ENCODE assay signal across 16 cellular contexts in the genomic region with DNA sequence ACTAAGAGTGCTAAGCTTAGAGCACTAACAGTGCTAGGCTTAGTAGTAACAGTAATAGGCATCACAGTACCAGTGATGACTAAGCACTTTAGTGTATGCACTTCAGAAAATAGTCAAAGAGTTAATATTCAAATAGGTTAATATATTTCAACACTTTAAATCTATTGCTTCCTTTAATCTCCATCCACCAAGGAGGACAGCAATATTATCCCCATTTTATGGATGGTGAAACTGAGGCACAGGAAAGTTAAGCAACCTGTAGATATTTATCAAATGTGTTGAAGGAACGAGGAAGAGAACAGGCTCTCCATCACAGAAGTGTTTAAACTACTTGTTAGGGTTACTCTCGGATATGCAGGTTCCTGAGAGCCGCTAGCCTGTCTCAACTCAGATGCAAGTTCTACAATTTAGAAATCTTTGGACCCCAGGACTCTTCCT.
"Had no signal": no experiment of that assay in that cellular context is flagged by ENCODE, and none has a peak within 500 bp of the region (broad histone marks: within the 10 kb centered on the region; RNA-seq: fewer than 3 reads in every experiment).

No MANE protein-coding gene starts in this region.

- ATAC-seq: activated CD4-positive, alpha-beta T cell treated with anti-CD3 and anti-CD28 coated beads for 36 hours; activated CD8-positive, alpha-beta memory T cell treated with anti-CD3 and anti-CD28 coated beads, Interleukin-2, amount 10 ng/mL, durations not matched to agents 7 days and 5 days; effector memory CD8-positive, alpha-beta T cell; T-cell; WTC11 had no signal

- H3K9me3 Mint-ChIP-seq: activated CD4-positive, alpha-beta memory T cell treated with anti-CD3 and anti-CD28 coated beads, Interleukin-2, amount 10 ng/mL, durations not matched to agents 7 days and 5 days; effector memory CD8-positive, alpha-beta T cell; naive thymus-derived CD4-positive, alpha-beta T cell; stimulated activated naive B cell treated with anti-CD40 and anti-IgM and Interleukin-4, amounts not matched to agents 10 μg/mL and 1 μg/mL and 100 μg/mL, for 72 hours; T-cell; WTC11 had no signal

- H3K4me3 ChIP-seq: esophagus squamous epithelium, hepatocyte, ovary, thoracic aorta had no signal

- H3K36me3 ChIP-seq: ovary, thoracic aorta had no signal

- H3K27ac Mint-ChIP-seq: activated CD4-positive, alpha-beta memory T cell treated with anti-CD3 and anti-CD28 coated beads, Interleukin-2, amount 10 ng/mL, durations not matched to agents 7 days and 5 days; activated CD4-positive, alpha-beta T cell treated with anti-CD3 and anti-CD28 coated beads for 36 hours; activated CD8-positive, alpha-beta memory T cell treated with anti-CD3 and anti-CD28 coated beads, Interleukin-2, amount 10 ng/mL, durations not matched to agents 7 days and 5 days; activated naive CD8-positive, alpha-beta T cell; effector memory CD8-positive, alpha-beta T cell; naive thymus-derived CD4-positive, alpha-beta T cell; stimulated activated naive B cell treated with anti-CD40 and anti-IgM and Interleukin-4, amounts not matched to agents 10 μg/mL and 1 μg/mL and 100 μg/mL, for 72 hours; T-cell; WTC11 had no signal

- H3K4me1 Mint-ChIP-seq: WTC11 had no signal

- H2AFZ ChIP-seq: hepatocyte had no signal

- H3K4me2 ChIP-seq: hepatocyte had no signal

- H3K27me3 Mint-ChIP-seq: activated CD4-positive, alpha-beta memory T cell treated with anti-CD3 and anti-CD28 coated beads, Interleukin-2, amount 10 ng/mL, durations not matched to agents 7 days and 5 days; activated CD4-positive, alpha-beta T cell treated with anti-CD3 and anti-CD28 coated beads for 36 hours; activated CD8-positive, alpha-beta memory T cell treated with anti-CD3 and anti-CD28 coated beads, Interleukin-2, amount 10 ng/mL, durations not matched to agents 7 days and 5 days; activated naive CD8-positive, alpha-beta T cell; effector memory CD8-positive, alpha-beta T cell; naive thymus-derived CD4-positive, alpha-beta T cell; stimulated activated naive B cell treated with anti-CD40 and anti-IgM and Interleukin-4, amounts not matched to agents 10 μg/mL and 1 μg/mL and 100 μg/mL, for 72 hours; T-cell had no signal

- H3K9me3 ChIP-seq: esophagus squamous epithelium, ovary, thoracic aorta had no signal

- H3K27me3 ChIP-seq: esophagus squamous epithelium, hepatocyte, ovary had no signal

- FAIRE-seq: bronchial epithelial cell had no signal

- H3K36me3 Mint-ChIP-seq: activated CD8-positive, alpha-beta memory T cell treated with anti-CD3 and anti-CD28 coated beads, Interleukin-2, amount 10 ng/mL, durations not matched to agents 7 days and 5 days; WTC11 had no signal

- H3K27ac ChIP-seq: ovary, thoracic aorta had no signal

- H3K4me3 Mint-ChIP-seq: activated CD4-positive, alpha-beta memory T cell treated with anti-CD3 and anti-CD28 coated beads, Interleukin-2, amount 10 ng/mL, durations not matched to agents 7 days and 5 days; activated CD4-positive, alpha-beta T cell treated with anti-CD3 and anti-CD28 coated beads for 36 hours; activated CD8-positive, alpha-beta memory T cell treated with anti-CD3 and anti-CD28 coated beads, Interleukin-2, amount 10 ng/mL, durations not matched to agents 7 days and 5 days; activated naive CD8-positive, alpha-beta T cell; effector memory CD8-positive, alpha-beta T cell; naive thymus-derived CD4-positive, alpha-beta T cell; stimulated activated naive B cell treated with anti-CD40 and anti-IgM and Interleukin-4, amounts not matched to agents 10 μg/mL and 1 μg/mL and 100 μg/mL, for 72 hours; T-cell; WTC11 had no signal

- DNase-seq: activated CD4-positive, alpha-beta memory T cell treated with anti-CD3 and anti-CD28 coated beads, Interleukin-2, amount 10 ng/mL, durations not matched to agents 7 days and 5 days; activated CD4-positive, alpha-beta T cell treated with anti-CD3 and anti-CD28 coated beads for 36 hours; activated CD8-positive, alpha-beta memory T cell treated with anti-CD3 and anti-CD28 coated beads, Interleukin-2, amount 10 ng/mL, durations not matched to agents 7 days and 5 days; effector memory CD8-positive, alpha-beta T cell; esophagus squamous epithelium; left colon; mesendoderm; naive thymus-derived CD4-positive, alpha-beta T cell; T-cell had no signal
